ENCODE assay signal across 1 cellular context in genomic region chr4:40056722-40057539, GRCh38.
TF ChIP-seq lines count a peak whose summit lies in the region.

N4BP2 (plus strand) TSS chr4:40056850; CDS start chr4:40097341, 40,491 bp downstream.

TF ChIP-seq in HepG2, 621 proteins besides CTCF, POLR2A, EP300 and RAD21 (continued from another document and continues in another):
- TF ChIP-seq PAXIP1 (CRISPR knock-in tag; conservative IDR thresholded peaks at IDR 0.05) (0 out of 2 replicates have a peak, but pooled peaks have one; percentile 4), RXRA (CRISPR knock-in tag; IDR thresholded peaks at IDR 0.05) (peak; percentile 48; the same call in 1 of the 2 replicates), ZNF777 (CRISPR knock-in tag; IDR thresholded peaks at IDR 0.05) (peak; percentile 96), ZNF713 (CRISPR knock-in tag; IDR thresholded peaks at IDR 0.05) (peak; percentile 47; the same call in 1 of the 2 replicates), ZNF383 (CRISPR knock-in tag; IDR thresholded peaks at IDR 0.05; ENCODE audit: borderline replicate concordance) (0 out of 2 replicates have a peak, but pooled peaks have one; percentile 58), NFKBIZ (CRISPR knock-in tag; IDR thresholded peaks at IDR 0.05) (no peak), THAP7 (CRISPR knock-in tag; IDR thresholded peaks at IDR 0.05) (0 out of 2 replicates have a peak, but pooled peaks have one; percentile 45), PRPF4 (IDR thresholded peaks at IDR 0.05; ENCODE audit: low read depth, low read length, poor library complexity, severe bottlenecking) (no peak), ZNF275 (CRISPR knock-in tag; IDR thresholded peaks at IDR 0.05; ENCODE audit: borderline replicate concordance) (no peak; the same call in none of the 2 replicates), GATAD1 (CRISPR knock-in tag; IDR thresholded peaks at IDR 0.05) (no peak; the same call in 1 of the 2 replicates), ZNF431 (CRISPR knock-in tag; IDR thresholded peaks at IDR 0.05; ENCODE audit: borderline replicate concordance, low read depth) (no peak; the same call in 1 of the 2 replicates), KDM1A (CRISPR knock-in tag; IDR thresholded peaks at IDR 0.05) (no peak), ZNF563 (CRISPR knock-in tag; IDR thresholded peaks at IDR 0.05) (peak; percentile 95), SMAD9 (CRISPR knock-in tag; IDR thresholded peaks at IDR 0.05) (no peak), SMARCE1 (IDR thresholded peaks at IDR 0.05; ENCODE audit: borderline replicate concordance) (no peak), ZNF224 (CRISPR knock-in tag; IDR thresholded peaks at IDR 0.05) (no peak), PHF5A (CRISPR knock-in tag; IDR thresholded peaks at IDR 0.05; ENCODE audit: low read depth, unreplicated experiment) (no peak), RBAK (CRISPR knock-in tag; IDR thresholded peaks at IDR 0.05) (no peak), FOXA3 (CRISPR knock-in tag; IDR thresholded peaks at IDR 0.05) (peak; percentile 47; the same call in 1 of the 2 replicates), CEBPG (CRISPR knock-in tag; IDR thresholded peaks at IDR 0.05) (peak; percentile 9; the same call in 1 of the 2 replicates), KMT2B (CRISPR knock-in tag; IDR thresholded peaks at IDR 0.05) (no peak), ZBTB34 (CRISPR knock-in tag; IDR thresholded peaks at IDR 0.05) (peak; percentile 57; the same call in 1 of the 2 replicates), ZMYM4 (CRISPR knock-in tag; IDR thresholded peaks at IDR 0.05) (peak; percentile 65), POLR2G (IDR thresholded peaks at IDR 0.05; ENCODE audit: low read depth, low read length) (peak; percentile 64), ZNF607 (CRISPR knock-in tag; IDR thresholded peaks at IDR 0.05; ENCODE audit: borderline replicate concordance) (peak; percentile 78; the same call in 1 of the 2 replicates), ZKSCAN5 (CRISPR knock-in tag; IDR thresholded peaks at IDR 0.05) (no peak), ZNF333 (CRISPR knock-in tag; IDR thresholded peaks at IDR 0.05; ENCODE audit: borderline replicate concordance) (0 out of 2 replicates have a peak, but pooled peaks have one; percentile 68), ZNF138 (CRISPR knock-in tag; IDR thresholded peaks at IDR 0.05; ENCODE audit: low read depth) (0 out of 2 replicates have a peak, but pooled peaks have one; percentile 85), KLF13 (CRISPR knock-in tag; IDR thresholded peaks at IDR 0.05) (no peak), MTA3 (CRISPR knock-in tag; IDR thresholded peaks at IDR 0.05) (no peak), KDM2A (CRISPR knock-in tag; IDR thresholded peaks at IDR 0.05; ENCODE audit: borderline replicate concordance, low read depth) (0 out of 2 replicates have a peak, but pooled peaks have one; percentile 35), ZFAT (CRISPR knock-in tag; conservative IDR thresholded peaks at IDR 0.05) (peak; percentile 89), ZIK1 (CRISPR knock-in tag; IDR thresholded peaks at IDR 0.05; ENCODE audit: borderline replicate concordance, low read depth) (peak; percentile 95), ZFYVE20 (CRISPR knock-in tag; IDR thresholded peaks at IDR 0.05; ENCODE audit: borderline replicate concordance, low read depth) (0 out of 2 replicates have a peak, but pooled peaks have one; percentile 89), ZNF780A (CRISPR knock-in tag; IDR thresholded peaks at IDR 0.05) (peak; percentile 57; the same call in 1 of the 2 replicates), UBTF (CRISPR knock-in tag; IDR thresholded peaks at IDR 0.05) (peak; percentile 35; the same call in 1 of the 2 replicates), ZSCAN30 (CRISPR knock-in tag; IDR thresholded peaks at IDR 0.05) (0 out of 2 replicates have a peak, but pooled peaks have one; percentile 47), ESRRA (CRISPR knock-in tag; IDR thresholded peaks at IDR 0.05; ENCODE audit: low read depth) (0 out of 2 replicates have a peak, but pooled peaks have one; percentile 13), ZNF768 (CRISPR knock-in tag; IDR thresholded peaks at IDR 0.05) (peak; percentile 72; the same call in 1 of the 2 replicates), GPN1 (CRISPR knock-in tag; IDR thresholded peaks at IDR 0.05; ENCODE audit: borderline replicate concordance) (peak; percentile 59; the same call in 1 of the 2 replicates), PAWR (CRISPR knock-in tag; IDR thresholded peaks at IDR 0.05; ENCODE audit: borderline replicate concordance) (peak; percentile 80; the same call in 1 of the 2 replicates), BCL3 (CRISPR knock-in tag; IDR thresholded peaks at IDR 0.05) (peak; percentile 90), FLYWCH1 (CRISPR knock-in tag; IDR thresholded peaks at IDR 0.05) (no peak; the same call in 1 of the 2 replicates), SNAPC2 (CRISPR knock-in tag; IDR thresholded peaks at IDR 0.05) (peak; percentile 82), ZNF331 (CRISPR knock-in tag; IDR thresholded peaks at IDR 0.05) (peak; percentile 74; the same call in 1 of the 2 replicates)
- TF ChIP-seq, protein P1, sequence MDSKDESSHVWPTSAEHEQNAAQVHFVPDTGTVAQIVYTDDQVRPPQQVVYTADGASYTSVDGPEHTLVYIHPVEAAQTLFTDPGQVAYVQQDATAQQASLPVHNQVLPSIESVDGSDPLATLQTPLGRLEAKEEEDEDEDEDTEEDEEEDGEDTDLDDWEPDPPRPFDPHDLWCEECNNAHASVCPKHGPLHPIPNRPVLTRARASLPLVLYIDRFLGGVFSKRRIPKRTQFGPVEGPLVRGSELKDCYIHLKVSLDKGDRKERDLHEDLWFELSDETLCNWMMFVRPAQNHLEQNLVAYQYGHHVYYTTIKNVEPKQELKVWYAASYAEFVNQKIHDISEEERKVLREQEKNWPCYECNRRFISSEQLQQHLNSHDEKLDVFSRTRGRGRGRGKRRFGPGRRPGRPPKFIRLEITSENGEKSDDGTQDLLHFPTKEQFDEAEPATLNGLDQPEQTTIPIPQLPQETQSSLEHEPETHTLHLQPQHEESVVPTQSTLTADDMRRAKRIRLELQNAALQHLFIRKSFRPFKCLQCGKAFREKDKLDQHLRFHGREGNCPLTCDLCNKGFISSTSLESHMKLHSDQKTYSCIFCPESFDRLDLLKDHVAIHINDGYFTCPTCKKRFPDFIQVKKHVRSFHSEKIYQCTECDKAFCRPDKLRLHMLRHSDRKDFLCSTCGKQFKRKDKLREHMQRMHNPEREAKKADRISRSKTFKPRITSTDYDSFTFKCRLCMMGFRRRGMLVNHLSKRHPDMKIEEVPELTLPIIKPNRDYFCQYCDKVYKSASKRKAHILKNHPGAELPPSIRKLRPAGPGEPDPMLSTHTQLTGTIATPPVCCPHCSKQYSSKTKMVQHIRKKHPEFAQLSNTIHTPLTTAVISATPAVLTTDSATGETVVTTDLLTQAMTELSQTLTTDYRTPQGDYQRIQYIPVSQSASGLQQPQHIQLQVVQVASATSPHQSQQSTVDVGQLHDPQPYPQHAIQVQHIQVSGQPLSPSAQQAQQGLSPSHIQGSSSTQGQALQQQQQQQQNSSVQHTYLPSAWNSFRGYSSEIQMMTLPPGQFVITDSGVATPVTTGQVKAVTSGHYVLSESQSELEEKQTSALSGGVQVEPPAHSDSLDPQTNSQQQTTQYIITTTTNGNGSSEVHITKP (CRISPR knock-in tag; IDR thresholded peaks at IDR 0.05; ENCODE audit: low read depth): no peak
- TF ChIP-seq, protein P2, sequence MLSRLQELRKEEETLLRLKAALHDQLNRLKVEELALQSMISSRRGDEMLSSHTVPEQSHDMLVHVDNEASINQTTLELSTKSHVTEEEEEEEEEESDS (CRISPR knock-in tag; IDR thresholded peaks at IDR 0.05; ENCODE audit: borderline replicate concordance): no peak
- TF ChIP-seq, protein P3, sequence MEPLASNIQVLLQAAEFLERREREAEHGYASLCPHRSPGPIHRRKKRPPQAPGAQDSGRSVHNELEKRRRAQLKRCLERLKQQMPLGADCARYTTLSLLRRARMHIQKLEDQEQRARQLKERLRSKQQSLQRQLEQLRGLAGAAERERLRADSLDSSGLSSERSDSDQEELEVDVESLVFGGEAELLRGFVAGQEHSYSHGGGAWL (CRISPR knock-in tag; IDR thresholded peaks at IDR 0.05): peak; percentile 70
- TF ChIP-seq, protein P4, sequence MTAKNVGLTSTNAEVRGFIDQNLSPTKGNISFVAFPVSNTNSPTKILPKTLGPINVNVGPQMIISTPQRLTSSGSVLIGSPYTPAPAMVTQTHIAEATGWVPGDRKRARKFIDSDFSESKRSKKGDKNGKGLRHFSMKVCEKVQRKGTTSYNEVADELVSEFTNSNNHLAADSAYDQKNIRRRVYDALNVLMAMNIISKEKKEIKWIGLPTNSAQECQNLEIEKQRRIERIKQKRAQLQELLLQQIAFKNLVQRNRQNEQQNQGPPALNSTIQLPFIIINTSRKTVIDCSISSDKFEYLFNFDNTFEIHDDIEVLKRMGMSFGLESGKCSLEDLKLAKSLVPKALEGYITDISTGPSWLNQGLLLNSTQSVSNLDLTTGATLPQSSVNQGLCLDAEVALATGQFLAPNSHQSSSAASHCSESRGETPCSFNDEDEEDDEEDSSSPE (CRISPR knock-in tag; IDR thresholded peaks at IDR 0.05): peak; percentile 95
- TF ChIP-seq, protein P5, sequence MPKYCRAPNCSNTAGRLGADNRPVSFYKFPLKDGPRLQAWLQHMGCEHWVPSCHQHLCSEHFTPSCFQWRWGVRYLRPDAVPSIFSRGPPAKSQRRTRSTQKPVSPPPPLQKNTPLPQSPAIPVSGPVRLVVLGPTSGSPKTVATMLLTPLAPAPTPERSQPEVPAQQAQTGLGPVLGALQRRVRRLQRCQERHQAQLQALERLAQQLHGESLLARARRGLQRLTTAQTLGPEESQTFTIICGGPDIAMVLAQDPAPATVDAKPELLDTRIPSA (CRISPR knock-in tag; IDR thresholded peaks at IDR 0.05; ENCODE audit: borderline replicate concordance): peak; percentile 65; the same call in 1 of the 2 replicates
